In genomic region chrX:15158736-15159406, GRCh38 we compare ENCODE assay signal across 9 cellular contexts.
DNase-seq lines count a peak whose midpoint lies in the region; ATAC-seq and TF ChIP-seq lines count a peak whose summit lies in the region.
"Had no signal": no experiment of that assay in that cellular context is flagged by ENCODE, and none has a peak within 500 bp of the region (broad histone marks: within the 10 kb centered on the region; RNA-seq: fewer than 3 reads in every experiment).

No MANE protein-coding gene starts in this region.

- no peaks in the 10 kb centered on the region for H3K9me3 Mint-ChIP-seq in activated CD8-positive, alpha-beta T cell treated with anti-CD3 and anti-CD28 coated beads, Interleukin-2, amount 10 ng/mL, durations not matched to agents 7 days and 5 days (ENCODE audit: insufficient read depth)
- H3K9me3 Mint-ChIP-seq in CD14-positive monocyte (peaks cover 0 to 2% (median 0%) of the 10 kb centered on the region in 7 donors), Calu3 (ENCODE audit: low read depth, unreplicated experiment) (peaks cover 2% of the 10 kb centered on the region)

- peak overlapping the region; percentile 82 for H3K4me3 Mint-ChIP-seq in activated CD8-positive, alpha-beta T cell treated with anti-CD3 and anti-CD28 coated beads, Interleukin-2, amount 10 ng/mL, durations not matched to agents 7 days and 5 days
- H3K4me3 Mint-ChIP-seq in CD14-positive monocyte (peak overlapping the region in 1 of 2 donors; percentile 39), Calu3 (ENCODE audit: low read depth, unreplicated experiment) (no peak overlapping the region)

- intact Hi-C loops in CD14-positive monocyte (cut with micrococcal nuclease): no loop called here
- intact Hi-C loops in Calu3 (cut with micrococcal nuclease; ENCODE audit: unreplicated experiment): no loop called here

- no TSS peak for BruUV-seq in Calu3 (replicated peaks; lab: Mats Ljungman, UMichigan)

- no peaks in the 10 kb centered on the region for H3K27me3 Mint-ChIP-seq in activated CD8-positive, alpha-beta T cell treated with anti-CD3 and anti-CD28 coated beads, Interleukin-2, amount 10 ng/mL, durations not matched to agents 7 days and 5 days (ENCODE audit: low read depth)
- H3K27me3 Mint-ChIP-seq in CD14-positive monocyte (ENCODE audit: low read depth in 3 of 3): peaks cover 0 to 3% (median 1%) of the 10 kb centered on the region in 3 donors
- no peaks in the 10 kb centered on the region for H3K27me3 Mint-ChIP-seq in Calu3 (ENCODE audit: unreplicated experiment)

- H3K4me1 Mint-ChIP-seq in activated CD8-positive, alpha-beta T cell treated with anti-CD3 and anti-CD28 coated beads, Interleukin-2, amount 10 ng/mL, durations not matched to agents 7 days and 5 days (ENCODE audit: low read depth): peaks cover 54% of the 10 kb centered on the region
- H3K4me1 Mint-ChIP-seq in CD14-positive monocyte: peaks cover 14% of the 10 kb centered on the region
- peaks cover 25% of the 10 kb centered on the region for H3K4me1 Mint-ChIP-seq in Calu3 (ENCODE audit: low read depth, unreplicated experiment)

- TF ChIP-seq CTCF in CD14-positive monocyte (IDR thresholded peaks at IDR 0.05): no peak
- no peak for TF ChIP-seq CTCF in Calu3 (IDR thresholded peaks at IDR 0.05; ENCODE audit: unreplicated experiment)

- POLR2A ChIA-PET in activated CD8-positive, alpha-beta T cell treated with anti-CD3 and anti-CD28 coated beads, Interleukin-2, amount 10 ng/mL, durations not matched to agents 7 days and 5 days (lab: Charles Lee): interaction anchor here (1.1 to 1.2 kb wide), 2 partner anchors 16 to 44 kb away, joined by 3 to 4 read pairs; no protein-coding TSS in a partner anchor

- peaks cover 8% of the 10 kb centered on the region for H3K36me3 Mint-ChIP-seq in activated CD8-positive, alpha-beta T cell treated with anti-CD3 and anti-CD28 coated beads, Interleukin-2, amount 10 ng/mL, durations not matched to agents 7 days and 5 days (ENCODE audit: low read depth)
- H3K36me3 Mint-ChIP-seq in CD14-positive monocyte (no peaks in the 10 kb centered on the region), Calu3 (ENCODE audit: insufficient read depth, unreplicated experiment) (peaks cover 8% of the 10 kb centered on the region)

- CTCF ChIA-PET in activated CD8-positive, alpha-beta T cell treated with anti-CD3 and anti-CD28 coated beads, Interleukin-2, amount 10 ng/mL, durations not matched to agents 7 days and 5 days (lab: Charles Lee): interaction anchor here (1.2 to 2.3 kb wide), 3 partner anchors 11 to 43 kb away, joined by 7 to 25 read pairs (median 8); no protein-coding TSS in a partner anchor
- CTCF ChIA-PET in Calu3 (lab: Charles Lee): no interaction called here

- DNase-seq in activated gamma-delta T cell treated with Interleukin-2 at 50 U/mL for 16 hours (peak; percentile 6), activated gamma-delta T cell (lab: John Stamatoyannopoulos, UW) (no peak), CD14-positive monocyte (ENCODE audit: low spot score) (no peak), Calu3 (no peak), NCI-H2107 treated with DMSO at 0.1 percent for 48 hours (lab: John Stamatoyannopoulos, UW; ENCODE audit: unreplicated experiment) (no peak)
- peak; percentile 56 for DNase-seq in activated CD8-positive, alpha-beta T cell treated with anti-CD3 and anti-CD28 coated beads, Interleukin-2, amount 10 ng/mL, durations not matched to agents 7 days and 5 days
- peak; percentile 22 for DNase-seq in stimulated activated naive CD4-positive, alpha-beta T cell treated with Interleukin-2 at 50 U/mL for 16 hours (lab: John Stamatoyannopoulos, UW)
- DNase-seq: Peyer's patch had no signal

- ATAC-seq in HG02981 (IDR thresholded peaks at IDR 0.05; ENCODE audit: unreplicated experiment): peak; percentile 69
- peak; percentile 92 for ATAC-seq in activated CD8-positive, alpha-beta T cell treated with anti-CD3 and anti-CD28 coated beads, Interleukin-2, amount 10 ng/mL, durations not matched to agents 7 days and 5 days

- peak overlapping the region; percentile 94 for H3K27ac Mint-ChIP-seq in activated CD8-positive, alpha-beta T cell treated with anti-CD3 and anti-CD28 coated beads, Interleukin-2, amount 10 ng/mL, durations not matched to agents 7 days and 5 days
- peak overlapping the region in 1 of 7 donors; percentile 37 for H3K27ac Mint-ChIP-seq in CD14-positive monocyte
- no peak overlapping the region for H3K27ac Mint-ChIP-seq in Calu3 (ENCODE audit: unreplicated experiment)

Comparison
In these comparisons a context has a peak if more than half of its experiments do, and no peak if none do; other contexts are left out.
1. DNase-seq: peak in activated gamma-delta T cell treated with Interleukin-2 at 50 U/mL for 16 hours (single experiment), activated CD8-positive, alpha-beta T cell treated with anti-CD3 and anti-CD28 coated beads, Interleukin-2, amount 10 ng/mL, durations not matched to agents 7 days and 5 days (single experiment) and stimulated activated naive CD4-positive, alpha-beta T cell treated with Interleukin-2 at 50 U/mL for 16 hours (single experiment); none in activated gamma-delta T cell (single experiment), CD14-positive monocyte (single experiment), Calu3 (single experiment) and NCI-H2107 treated with DMSO at 0.1 percent for 48 hours (single experiment).